Comparison of ENCODE assay signal across 9 cellular contexts in the genomic region with DNA sequence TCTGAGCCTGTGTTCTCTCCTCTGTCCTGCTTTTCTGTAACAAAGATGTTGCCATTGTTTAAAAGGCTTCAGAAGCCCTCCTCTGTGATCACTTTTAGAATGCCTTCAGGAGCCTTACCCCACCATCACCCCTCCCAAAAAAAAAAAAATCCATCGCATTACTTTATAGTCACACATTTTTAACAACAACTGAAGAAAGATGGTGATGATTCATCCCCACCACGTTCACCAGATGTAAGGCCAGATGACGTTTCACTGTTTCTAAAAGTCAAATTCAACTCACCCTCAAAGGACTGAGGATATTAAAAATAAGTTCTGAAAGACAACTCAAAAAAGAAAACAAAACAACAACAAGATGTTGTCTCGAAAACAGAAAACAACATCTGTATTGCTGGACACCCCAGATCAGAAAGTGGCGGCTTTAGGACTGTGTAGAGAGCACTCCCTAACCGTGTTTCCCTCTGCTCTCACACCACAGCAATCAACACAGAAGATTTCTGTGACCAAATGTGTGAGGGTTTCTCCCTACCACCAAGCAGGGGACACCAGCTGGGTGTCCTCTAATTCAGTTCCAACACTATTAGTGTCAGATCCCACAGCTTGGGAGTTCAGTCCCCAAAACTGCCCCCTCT.
DNase-seq lines count a peak whose midpoint lies in the region; ATAC-seq and TF ChIP-seq lines count a peak whose summit lies in the region.
"Had no signal": no experiment of that assay in that cellular context is flagged by ENCODE, and none has a peak within 500 bp of the region (broad histone marks: within the 10 kb centered on the region; RNA-seq: fewer than 3 reads in every experiment).

No MANE protein-coding gene starts in this region.

- no peaks in the 10 kb centered on the region for H3K9me3 Mint-ChIP-seq in activated CD4-positive, alpha-beta memory T cell treated with anti-CD3 and anti-CD28 coated beads, Interleukin-2, amount 10 ng/mL, durations not matched to agents 7 days and 5 days

- DNase-seq in GM12865 (ENCODE audit: low read depth) = peak; percentile 71
- DNase-seq in HCEC 1CT = peak; percentile 88
- DNase-seq in activated CD4-positive, alpha-beta memory T cell treated with anti-CD3 and anti-CD28 coated beads, Interleukin-2, amount 10 ng/mL, durations not matched to agents 7 days and 5 days = no peak
- no peak for DNase-seq in mucosa of descending colon
- no peak for DNase-seq in DMS114 treated with DMSO at 0.1 percent for 48 hours (lab: John Stamatoyannopoulos, UW; ENCODE audit: unreplicated experiment)
- no peak for DNase-seq in cerebellar nuclear complex (lab: John Stamatoyannopoulos, UW)
- DNase-seq in coronary artery (ENCODE audit: low spot score) = no peak
- DNase-seq in NCI-H748 (lab: John Stamatoyannopoulos, UW; ENCODE audit: unreplicated experiment) = no peak
- DNase-seq: dermis blood vessel endothelial cell had no signal

- no peak for TF ChIP-seq CTCF in GM12865 (IDR thresholded peaks at IDR 0.05; ENCODE audit: insufficient read depth, low read depth, low read length, missing control alignments)
- no peak for TF ChIP-seq CTCF in mucosa of descending colon (IDR thresholded peaks at IDR 0.05)
- no peak for TF ChIP-seq CTCF in coronary artery (IDR thresholded peaks at IDR 0.05)

- H3K4me3 ChIP-seq in GM12865 (ENCODE audit: low read depth, low read length) (no peak overlapping the region), mucosa of descending colon (no peak overlapping the region), coronary artery (no peak overlapping the region)

- no peaks in the 10 kb centered on the region for H3K36me3 ChIP-seq in mucosa of descending colon (ENCODE audit: low read depth)

- H3K27me3 Mint-ChIP-seq in activated CD4-positive, alpha-beta memory T cell treated with anti-CD3 and anti-CD28 coated beads, Interleukin-2, amount 10 ng/mL, durations not matched to agents 7 days and 5 days = no peaks in the 10 kb centered on the region

- H3K4me3 Mint-ChIP-seq in activated CD4-positive, alpha-beta memory T cell treated with anti-CD3 and anti-CD28 coated beads, Interleukin-2, amount 10 ng/mL, durations not matched to agents 7 days and 5 days = no peak overlapping the region

- no peaks in the 10 kb centered on the region for H3K9me3 ChIP-seq in mucosa of descending colon

- no peaks in the 10 kb centered on the region for H3K36me3 Mint-ChIP-seq in activated CD4-positive, alpha-beta memory T cell treated with anti-CD3 and anti-CD28 coated beads, Interleukin-2, amount 10 ng/mL, durations not matched to agents 7 days and 5 days (ENCODE audit: low read depth)

- peaks cover 26% of the 10 kb centered on the region for H3K4me1 Mint-ChIP-seq in activated CD4-positive, alpha-beta memory T cell treated with anti-CD3 and anti-CD28 coated beads, Interleukin-2, amount 10 ng/mL, durations not matched to agents 7 days and 5 days

- H3K27ac Mint-ChIP-seq in activated CD4-positive, alpha-beta memory T cell treated with anti-CD3 and anti-CD28 coated beads, Interleukin-2, amount 10 ng/mL, durations not matched to agents 7 days and 5 days = peak overlapping the region; percentile 31

- no peak overlapping the region for H3K27ac ChIP-seq in coronary artery

- POLR2A ChIA-PET in activated CD4-positive, alpha-beta memory T cell treated with anti-CD3 and anti-CD28 coated beads, Interleukin-2, amount 10 ng/mL, durations not matched to agents 7 days and 5 days (lab: Charles Lee) = no interaction called here

- H3K4me1 ChIP-seq in mucosa of descending colon (ENCODE audit: low read depth) = no peaks in the 10 kb centered on the region

- CTCF ChIA-PET in activated CD4-positive, alpha-beta memory T cell treated with anti-CD3 and anti-CD28 coated beads, Interleukin-2, amount 10 ng/mL, durations not matched to agents 7 days and 5 days (lab: Charles Lee) = interaction anchor here (0.6 to 1.2 kb wide), 2 partner anchors 9 to 44 kb away, joined by 3 read pairs; no protein-coding TSS in a partner anchor

- peak; percentile 35 for ATAC-seq in mucosa of descending colon

- intact Hi-C loops in mucosa of descending colon (cut with DNase I, micrococcal nuclease) = no loop called here

Comparison
In these comparisons a context has a peak if more than half of its experiments do, and no peak if none do; other contexts are left out.
1. DNase-seq: peak in GM12865 (single experiment) and HCEC 1CT (single experiment); none in activated CD4-positive, alpha-beta memory T cell treated with anti-CD3 and anti-CD28 coated beads, Interleukin-2, amount 10 ng/mL, durations not matched to agents 7 days and 5 days (single experiment), mucosa of descending colon (0 of 3), DMS114 treated with DMSO at 0.1 percent for 48 hours (single experiment), cerebellar nuclear complex (0 of 2), coronary artery (single experiment) and NCI-H748 (single experiment).